ENCODE assay signal across 8 cellular contexts in the genomic region with DNA sequence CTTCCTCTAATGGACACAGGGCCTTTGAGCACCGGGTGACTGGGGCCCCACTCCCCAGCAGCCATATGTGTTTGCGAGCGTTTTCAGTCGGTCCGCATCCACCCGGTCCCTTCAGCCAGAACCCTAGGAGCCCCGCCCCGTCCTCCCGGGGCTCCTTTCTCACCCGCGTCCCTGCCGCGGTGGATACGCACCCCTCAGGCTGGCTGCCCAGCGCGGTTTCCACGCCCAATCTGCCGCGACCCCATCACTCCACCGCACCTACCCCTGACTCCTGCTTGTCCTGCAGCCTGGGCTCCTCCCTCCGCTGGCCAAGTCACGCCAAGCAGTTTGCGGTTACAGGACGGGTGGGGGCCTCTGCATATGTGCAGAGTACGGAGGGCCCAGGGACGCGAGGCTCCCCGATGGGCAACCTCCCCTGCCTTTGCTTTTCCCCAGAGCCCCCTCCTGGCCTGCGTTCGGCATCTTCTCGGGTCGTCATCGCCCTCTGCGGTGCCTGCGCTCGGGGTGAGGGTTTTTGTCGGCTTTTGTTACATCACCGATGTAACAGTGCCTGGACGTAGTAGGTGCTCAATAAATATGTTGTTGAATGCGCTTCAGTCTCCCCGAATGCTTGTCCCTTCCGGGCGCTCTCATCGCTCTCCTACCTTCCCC. TPM values are rescaled to one million over a fixed set of nuclear protein-coding genes. Genes with fewer than 3 reads are reported as not detected.
A peak's percentile ranks its signal among the peaks of the same experiment; 100 is the strongest.
DNase-seq lines count a peak whose midpoint lies in the region; ATAC-seq, FAIRE-seq and TF ChIP-seq lines count a peak whose summit lies in the region.

No MANE protein-coding gene starts in this region.

- TF ChIP-seq EP300 in SK-N-SH (IDR thresholded peaks at IDR 0.05; ENCODE audit: borderline replicate concordance in 1 of 2, low read depth in 1 of 2, low read length in 1 of 2): no peak

- H3K79me2 ChIP-seq in ACC112 (ENCODE audit: control insufficient read depth, insufficient read depth, low read length, unreplicated experiment): peaks cover 9% of the 10 kb centered on the region
- H3K79me2 ChIP-seq in SK-N-SH (ENCODE audit: insufficient read depth): peaks cover 17% of the 10 kb centered on the region

- peak overlapping the region; percentile 67; the same call in 1 of the 2 replicates for H3K9ac ChIP-seq in SK-N-SH

- H3K4me1 ChIP-seq in ACC112 (ENCODE audit: control insufficient read depth, insufficient read depth, low read length, unreplicated experiment) (peaks cover 18% of the 10 kb centered on the region), SK-N-SH (ENCODE audit: control insufficient read depth in 1 of 2, insufficient read depth in 2 of 2, low read depth in 1 of 2, low read length in 1 of 2) (peaks cover 4 to 83% of the 10 kb centered on the region in 2 experiments; a peak in 3 of 4 replicates), vagina (peaks cover 57% of the 10 kb centered on the region)

- POLR2A ChIA-PET in SK-N-SH (lab: Yijun Ruan, JAX): interaction anchor here (0.8 to 1.7 kb wide), 5 partner anchors 8 to 84 kb away, joined by 3 to 7 read pairs (median 5); partner anchors contain the start of gene RPL38

- TF ChIP-seq POLR2A in vagina (IDR thresholded peaks at IDR 0.05): no peak

- CTCF ChIA-PET in SK-N-SH (lab: Yijun Ruan, JAX): interaction anchor here (0.7 to 2.1 kb wide), 18 partner anchors 9 to 245 kb away, joined by 3 to 13 read pairs (median 4); partner anchors contain the start of gene RPL38

- H3K27me3 ChIP-seq in ACC112 (ENCODE audit: insufficient read depth, low read length): no peaks in the 10 kb centered on the region
- H3K27me3 ChIP-seq in SK-N-SH (ENCODE audit: insufficient read depth): no peaks in the 10 kb centered on the region
- H3K27me3 ChIP-seq in vagina: no peaks in the 10 kb centered on the region

- no peak for TF ChIP-seq RAD21 in SK-N-SH (IDR thresholded peaks at IDR 0.05; ENCODE audit: low read length)

- peak overlapping the region; percentile 97 for H3K4me2 ChIP-seq in SK-N-SH

- H3K9me3 ChIP-seq in SK-N-SH (no peaks in the 10 kb centered on the region), vagina (no peaks in the 10 kb centered on the region)

- peak overlapping the region; percentile 79 for H3K4me3 ChIP-seq in ACC112 (ENCODE audit: low read depth, low read length)
- peak overlapping the region; percentile 55 to 69; a peak in 3 of 4 replicates for H3K4me3 ChIP-seq in SK-N-SH (ENCODE audit: low read depth in 2 of 2, low read length in 1 of 2)
- H3K4me3 ChIP-seq in vagina: peak overlapping the region; percentile 49 to 52

- no peaks in the 10 kb centered on the region for H3K9me2 ChIP-seq in SK-N-SH

- peaks cover 43% of the 10 kb centered on the region for H3F3A ChIP-seq in SK-N-SH (replicated peaks; ENCODE audit: insufficient read depth)

- FAIRE-seq in urothelium cell line (lab: Jason Lieb, UNC): no peak

- 92% methylated on average over 43 of the region's 44 CpGs for WGBS in SK-N-SH (ENCODE audit: low lambda C conversion rate)

- 0 out of 2 replicates have a peak, but pooled peaks cover 4% of the 10 kb centered on the region for H3K36me3 ChIP-seq in ACC112 (ENCODE audit: insufficient read depth, low read length)
- H3K36me3 ChIP-seq in SK-N-SH (replicated peaks in 1 of 2; ENCODE audit: control insufficient read depth in 1 of 2, insufficient read depth in 2 of 2, low read length in 1 of 2): peaks cover 33 to 35% of the 10 kb centered on the region in 2 experiments
- H3K36me3 ChIP-seq in vagina: peaks cover 0 to 29% of the 10 kb centered on the region in 2 donors

- H2AFZ ChIP-seq in ACC112 (ENCODE audit: low read length, unreplicated experiment) (peak overlapping the region; percentile 66), SK-N-SH (ENCODE audit: low read depth) (peak overlapping the region; percentile 93)

- peak overlapping the region; percentile 60; the same call in 1 of the 2 replicates for H3K27ac ChIP-seq in ACC112 (ENCODE audit: low read depth, low read length)
- H3K27ac ChIP-seq in SK-N-SH (ENCODE audit: low read depth in 2 of 2, low read length in 1 of 2): peak overlapping the region; percentile 57 to 74; a peak in 3 of 4 replicates
- H3K27ac ChIP-seq in vagina: peak overlapping the region; percentile 86

- intact Hi-C loops in vagina (cut with DNase I): loop anchor here (5.0 to 10.0 kb wide), 3 partner anchors 75 to 242 kb away; partner anchors contain the start of gene BTBD17

- ATAC-seq in GM21717 (IDR thresholded peaks at IDR 0.05; ENCODE audit: unreplicated experiment): peak; percentile 5

- DNase-seq in SK-N-SH (no peak), ecto neural progenitor cell (ENCODE audit: low spot score) (peak; percentile 66), midbrain (lab: John Stamatoyannopoulos, UW) (peak; percentile 56), vagina (ENCODE audit: extremely low spot score in 2 of 2) (no peak), urothelium cell line (ENCODE audit: low spot score) (no peak), NCI-H345 treated with DMSO at 0.1 percent for 48 hours (lab: John Stamatoyannopoulos, UW; ENCODE audit: unreplicated experiment) (no peak)

- TF ChIP-seq CTCF in SK-N-SH (IDR thresholded peaks at IDR 0.05) (no peak), vagina (IDR thresholded peaks at IDR 0.05) (no peak)

- peaks cover 34% of the 10 kb centered on the region for H4K20me1 ChIP-seq in SK-N-SH (ENCODE audit: insufficient read depth)

TF ChIP-seq in SK-N-SH, 30 proteins besides CTCF, POLR2A, EP300 and RAD21:
- TF ChIP-seq SMC3 (IDR thresholded peaks at IDR 0.05; ENCODE audit: low read depth, low read length): no peak
- no peak for TF ChIP-seq NRF1 (IDR thresholded peaks at IDR 0.05; ENCODE audit: low read depth, low read length)
- TF ChIP-seq MAX (IDR thresholded peaks at IDR 0.05; ENCODE audit: low read depth): no peak

RNA-seq across cellular contexts. Expression of gene TTYH2, which starts 1.0 kb away (rescaled TPM):
- 16.1 and 17.0 TPM in 2 replicates for polyA plus RNA-seq in SK-N-SH (2012; rRNA removed)
- 4.9 and 7.7 TPM in 2 replicates for polyA plus RNA-seq in SK-N-SH (2012; cell fraction: cytosol; rRNA removed)
- 24.7 and 28.8 TPM in 2 replicates for polyA plus RNA-seq in SK-N-SH (2012; cell fraction: nucleus; rRNA removed)
- 3.4 TPM for total RNA-seq in vagina

RNA-seq across cellular contexts. Expression of gene RPL38, which starts 8.9 kb away (rescaled TPM):
- polyA plus RNA-seq in SK-N-SH (2012; rRNA removed): 816 and 4,154 TPM in 2 replicates
- 2,004 and 5,521 TPM in 2 replicates for polyA plus RNA-seq in SK-N-SH (2012; cell fraction: cytosol; rRNA removed)
- 1,163 and 1,372 TPM in 2 replicates for polyA plus RNA-seq in SK-N-SH (2012; cell fraction: nucleus; rRNA removed)
- 571 TPM for total RNA-seq in vagina

Comparison
In these comparisons a context has a peak if more than half of its experiments do, and no peak if none do; other contexts are left out.
1. DNase-seq: peak in ecto neural progenitor cell (single experiment) and midbrain (single experiment); none in SK-N-SH (single experiment), vagina (0 of 2), urothelium cell line (single experiment) and NCI-H345 treated with DMSO at 0.1 percent for 48 hours (single experiment).
2. Peak in every context shown above with its lines, with median percentiles within 50 percentile points of each other: H3K27ac ChIP-seq and H3K4me3 ChIP-seq.